In genomic region chr12:47699-48226, GRCh38 we compare ENCODE assay signal across 11 cellular contexts. TPM values are rescaled to one million over a fixed set of nuclear protein-coding genes. Genes with fewer than 3 reads are reported as not detected.
DNase-seq lines count a peak whose midpoint lies in the region; ATAC-seq, FAIRE-seq and TF ChIP-seq lines count a peak whose summit lies in the region.
"Not testable (repeated sequence)": the region's sequence is repeated elsewhere in the genome, so short reads cannot be mapped to it uniquely, and the experiment has no call there.
"Had no signal": no experiment of that assay in that cellular context is flagged by ENCODE, and none has a peak within 500 bp of the region (broad histone marks: within the 10 kb centered on the region; RNA-seq: fewer than 3 reads in every experiment).

No MANE protein-coding gene starts in this region.

- not testable (repeated sequence) for TF ChIP-seq RAD21 in A549 (conservative IDR thresholded peaks at IDR 0.05 in 1 of 2, IDR thresholded peaks at IDR 0.05 in 1 of 2)

- DNase-seq in A549 (ENCODE audit: low read depth in 1 of 2, low spot score in 1 of 2); WTC11 (ENCODE audit: low spot score); right cardiac atrium; aorta: not testable (repeated sequence)
- peak; percentile 0 for DNase-seq in neural crest cell (ENCODE audit: low read depth, low spot score)

- H3K4me2 ChIP-seq in A549 = not testable (repeated sequence)

- intact Hi-C loops in right cardiac atrium (cut with DNase I); aorta (cut with DNase I): not testable (repeated sequence)

- FAIRE-seq in A549 (lab: Jason Lieb, UNC) = not testable (repeated sequence)

- H3K4me3 Mint-ChIP-seq in WTC11; neural crest cell; stimulated activated memory B cell treated with anti-CD40 and anti-IgM and Interleukin-4, amounts not matched to agents 10 μg/mL and 1 μg/mL and 100 μg/mL, for 72 hours: not testable (repeated sequence)

- H3K4me1 ChIP-seq in A549; right cardiac atrium (ENCODE audit: control insufficient read depth, insufficient read depth, low read length); aorta (ENCODE audit: control insufficient read depth in 1 of 2, insufficient read depth in 2 of 2, low read length in 2 of 2): not testable (repeated sequence)

- H3K27me3 Mint-ChIP-seq in WTC11 (ENCODE audit: low read depth) = not testable (repeated sequence)
- H3K27me3 Mint-ChIP-seq in neural crest cell (ENCODE audit: low read depth) = peaks cover 62% of the 10 kb centered on the region
- peaks cover 74% of the 10 kb centered on the region for H3K27me3 Mint-ChIP-seq in stimulated activated memory B cell treated with anti-CD40 and anti-IgM and Interleukin-4, amounts not matched to agents 10 μg/mL and 1 μg/mL and 100 μg/mL, for 72 hours

- H3K36me3 ChIP-seq in aorta (ENCODE audit: control insufficient read depth in 1 of 2, insufficient read depth in 2 of 2, low read length in 1 of 2) = not testable (repeated sequence)

- not testable (repeated sequence) for TF ChIP-seq CTCF in A549 (IDR thresholded peaks at IDR 0.05); WTC11 (IDR thresholded peaks at IDR 0.05); neural crest cell (conservative IDR thresholded peaks at IDR 0.05)

- CTCF ChIA-PET in A549 (lab: Yijun Ruan, JAX); WTC11 (lab: Charles Lee): not testable (repeated sequence)

- not testable (repeated sequence) for H3K9me3 ChIP-seq in A549; right cardiac atrium (ENCODE audit: control insufficient read depth, low read length); aorta (ENCODE audit: control insufficient read depth, low read length)

- H3K4me3 ChIP-seq in A549; right cardiac atrium (ENCODE audit: low read length); aorta (ENCODE audit: low read length in 2 of 2): not testable (repeated sequence)

- not testable (repeated sequence) for H3K9me3 Mint-ChIP-seq in WTC11; neural crest cell; stimulated activated memory B cell treated with anti-CD40 and anti-IgM and Interleukin-4, amounts not matched to agents 10 μg/mL and 1 μg/mL and 100 μg/mL, for 72 hours

- H3K36me3 Mint-ChIP-seq in WTC11; neural crest cell (ENCODE audit: low read depth); stimulated activated memory B cell treated with anti-CD40 and anti-IgM and Interleukin-4, amounts not matched to agents 10 μg/mL and 1 μg/mL and 100 μg/mL, for 72 hours: not testable (repeated sequence)

- POLR2A ChIA-PET in A549 (lab: Yijun Ruan, JAX) = interaction anchor here (0.6 kb wide), 1 partner anchor 170 kb away, joined by 4 read pairs; no protein-coding TSS in a partner anchor
- POLR2A ChIA-PET in WTC11 (lab: Charles Lee) = not testable (repeated sequence)

- TF ChIP-seq POLR2A in A549 (IDR thresholded peaks at IDR 0.05; ENCODE audit: low read length) = not testable (repeated sequence)

- TF ChIP-seq EP300 in A549 (IDR thresholded peaks at IDR 0.05) = not testable (repeated sequence)

- 3% methylated on average over 3 of the region's 3 CpGs for WGBS in A549 (ENCODE audit: missing lambda C conversion rate)
- WGBS in right cardiac atrium = 63% methylated on average over 3 of the region's 3 CpGs
- 66 to 77% methylated on average over 3 of the region's 3 CpGs for whole genome bisulfite sequencing in aorta, 2 donors

- not testable (repeated sequence) for H3K27me3 ChIP-seq in right cardiac atrium (ENCODE audit: control insufficient read depth, insufficient read depth); aorta (ENCODE audit: control insufficient read depth in 1 of 2, insufficient read depth in 2 of 2, low read length in 1 of 2)

- not testable (repeated sequence) for H3K27ac ChIP-seq in A549; right cardiac atrium (ENCODE audit: low read length); aorta (ENCODE audit: low read depth in 1 of 2, low read length in 2 of 2)

- ATAC-seq in A549 (peak; percentile 21 to 36; a peak in 3 of 6 replicates), WTC11 (peak; percentile 92), esophagus mucosa (peak; percentile 41), right cardiac atrium (peak; percentile 23 to 32), aorta (ENCODE audit: low FRiP score) (peak; percentile 35)
- peak; percentile 46 for ATAC-seq in stimulated activated memory B cell treated with anti-CD40 and anti-IgM and Interleukin-4, amounts not matched to agents 10 μg/mL and 1 μg/mL and 100 μg/mL, for 72 hours

- not testable (repeated sequence) for H3K4me1 Mint-ChIP-seq in WTC11; neural crest cell; stimulated activated memory B cell treated with anti-CD40 and anti-IgM and Interleukin-4, amounts not matched to agents 10 μg/mL and 1 μg/mL and 100 μg/mL, for 72 hours

- H3K27ac Mint-ChIP-seq in WTC11; neural crest cell (ENCODE audit: unreplicated experiment); stimulated activated memory B cell treated with anti-CD40 and anti-IgM and Interleukin-4, amounts not matched to agents 10 μg/mL and 1 μg/mL and 100 μg/mL, for 72 hours: not testable (repeated sequence)

RNA-seq across cellular contexts. Expression of gene IQSEC3, which starts 18.8 kb away (rescaled TPM):
- polyA plus RNA-seq in A549 (2011; rRNA removed) (not detected in 2 replicates), A549 (2017; fragmentation: RNase III; extraction: RNeasy Plus Mini Kit Qiagen cat#74134 plus additional on column Dnase treatment) (not detected in 3 replicates), right cardiac atrium (1.4 TPM), aorta (under 1 TPM in 1 of 2 donors, not detected in 1; 0.15 TPM)
- not detected in 2 replicates for polyA plus RNA-seq in A549 (2012; cell fraction: cytosol; rRNA removed)
- polyA plus RNA-seq in A549 (2012; cell fraction: nucleus; rRNA removed) = 0.01 TPM in 1 of 2 replicates, not detected in the other
- 0.05 TPM in 1 of 2 replicates, not detected in the other for polyA minus RNA-seq in A549 (2011; rRNA and poly(A)+ RNA removed)
- total RNA-seq in WTC11 (2021) (1.7 to 2.6 TPM (median 2.2 TPM) in 3 replicates), esophagus mucosa (0.28 TPM), right cardiac atrium (1 to 10 TPM; 1.3 to 3.6 (median 1.6) TPM), neural crest cell (0.34 and 1.1 TPM in 2 replicates), aorta (1 to 10 TPM; 3.0 to 6.4 TPM)
- total RNA-seq: A673, Calu3, HFFc6, HT1080 had no signal

Comparison
In these comparisons a context has a peak if more than half of its experiments do, and no peak if none do; other contexts are left out.
1. ATAC-seq: peak in every context shown above with its lines; median percentile 92 in WTC11; 46 in stimulated activated memory B cell treated with anti-CD40 and anti-IgM and Interleukin-4, amounts not matched to agents 10 μg/mL and 1 μg/mL and 100 μg/mL, for 72 hours; 41 in esophagus mucosa; 35 in aorta; 28 in A549; 28 in right cardiac atrium.